Comparison of ENCODE assay signal across 1 cellular context in genomic region chr2:675982-676646, GRCh38.
TF ChIP-seq lines count a peak whose summit lies in the region.

No MANE protein-coding gene starts in this region.

TF ChIP-seq in H1, 55 proteins besides CTCF, POLR2A, EP300 and RAD21 (continued from another document):
- no peak for TF ChIP-seq RBBP5 (IDR thresholded peaks at IDR 0.05; ENCODE audit: borderline replicate concordance, low read depth, low read length)
- no peak for TF ChIP-seq KDM1A (IDR thresholded peaks at IDR 0.05; ENCODE audit: borderline replicate concordance, low read length)
- peak; percentile 53; the same call in 1 of the 2 replicates for TF ChIP-seq MAX (IDR thresholded peaks at IDR 0.05)
- TF ChIP-seq SUZ12 (IDR thresholded peaks at IDR 0.05; ENCODE audit: low read length), result no peak
- TF ChIP-seq USF2 (IDR thresholded peaks at IDR 0.05; ENCODE audit: low read length), result no peak
- TF ChIP-seq JUND (IDR thresholded peaks at IDR 0.05; ENCODE audit: low read length), result no peak
- TF ChIP-seq TCF12 (IDR thresholded peaks at IDR 0.05; ENCODE audit: low read depth, low read length), result no peak
- no peak for TF ChIP-seq ASH2L (IDR thresholded peaks at IDR 0.05; ENCODE audit: low read length)
- TF ChIP-seq ATF2 (IDR thresholded peaks at IDR 0.05; ENCODE audit: low read length), result no peak
- TF ChIP-seq SIX5 (IDR thresholded peaks at IDR 0.05; ENCODE audit: low read depth, low read length), result no peak
- no peak for TF ChIP-seq GABPA (IDR thresholded peaks at IDR 0.05; ENCODE audit: borderline replicate concordance, insufficient read depth, low read length)
- peak; percentile 98 for TF ChIP-seq BACH1 (IDR thresholded peaks at IDR 0.05; ENCODE audit: low read length)
- TF ChIP-seq FOSL1 (IDR thresholded peaks at IDR 0.05; ENCODE audit: insufficient read depth, low read depth, low read length), result no peak
- no peak for TF ChIP-seq ZNF274 (IDR thresholded peaks at IDR 0.05; ENCODE audit: borderline replicate concordance, extremely low read depth, low read length)
- TF ChIP-seq RFX5 (IDR thresholded peaks at IDR 0.05; ENCODE audit: borderline replicate concordance, low read depth, low read length), result no peak
- TF ChIP-seq JUN (IDR thresholded peaks at IDR 0.05; ENCODE audit: low read depth, low read length), result no peak
- TF ChIP-seq KDM5A (IDR thresholded peaks at IDR 0.05; ENCODE audit: low read length), result no peak
- no peak for TF ChIP-seq TAF7 (optimal IDR thresholded peaks at IDR 0.05; ENCODE audit: borderline replicate concordance, low read depth, low read length)
- TF ChIP-seq NANOG (IDR thresholded peaks at IDR 0.05; ENCODE audit: insufficient read depth, low read depth, low read length, poor library complexity, severe bottlenecking), result no peak
- TF ChIP-seq CHD7 (IDR thresholded peaks at IDR 0.05; ENCODE audit: insufficient replicate concordance, low read length), result no peak
- TF ChIP-seq CREB1 (IDR thresholded peaks at IDR 0.05), result no peak
- TF ChIP-seq SP4 (IDR thresholded peaks at IDR 0.05; ENCODE audit: low read length), result no peak
- TF ChIP-seq CHD1 (IDR thresholded peaks at IDR 0.05; ENCODE audit: low read depth, low read length), result no peak
- no peak for TF ChIP-seq BCL11A (IDR thresholded peaks at IDR 0.05; ENCODE audit: low read depth in 2 of 2, low read length in 2 of 2)
- TF ChIP-seq NRF1 (IDR thresholded peaks at IDR 0.05; ENCODE audit: low read depth, low read length), result no peak
- no peak for TF ChIP-seq TEAD4 (IDR thresholded peaks at IDR 0.05; ENCODE audit: low read depth, low read length)
- TF ChIP-seq CBX5 (IDR thresholded peaks at IDR 0.05; ENCODE audit: low read depth, low read length), result no peak
- no peak for TF ChIP-seq CEBPB (IDR thresholded peaks at IDR 0.05; ENCODE audit: low read depth, low read length)
- TF ChIP-seq SP1 (IDR thresholded peaks at IDR 0.05; ENCODE audit: low read depth, low read length), result no peak
- TF ChIP-seq POLR2AphosphoS5 (IDR thresholded peaks at IDR 0.05; ENCODE audit: low read depth, low read length), result peak; percentile 32; the same call in 1 of the 2 replicates
- no peak for TF ChIP-seq EGR1 (IDR thresholded peaks at IDR 0.05; ENCODE audit: borderline replicate concordance, low read depth, low read length)
- TF ChIP-seq CTBP2 (IDR thresholded peaks at IDR 0.05; ENCODE audit: borderline replicate concordance, insufficient read depth, insufficient read length, low read length), result no peak
- no peak for TF ChIP-seq GTF2F1 (IDR thresholded peaks at IDR 0.05; ENCODE audit: borderline replicate concordance, low read depth, low read length)
- no peak for TF ChIP-seq YY1 (IDR thresholded peaks at IDR 0.05; ENCODE audit: low read depth, low read length)
- no peak for TF ChIP-seq SIRT6 (IDR thresholded peaks at IDR 0.05; ENCODE audit: low read length)
- no peak for TF ChIP-seq CHD2 (IDR thresholded peaks at IDR 0.05; ENCODE audit: low read length)
- TF ChIP-seq PHF8 (conservative IDR thresholded peaks at IDR 0.05; ENCODE audit: low read depth, low read length), result no peak
- no peak for TF ChIP-seq E2F6 (IDR thresholded peaks at IDR 0.05)
- no peak for TF ChIP-seq POU5F1 (IDR thresholded peaks at IDR 0.05; ENCODE audit: low read depth, low read length)
- no peak for TF ChIP-seq ATF3 (IDR thresholded peaks at IDR 0.05; ENCODE audit: insufficient read depth, low read depth, low read length)
- no peak for TF ChIP-seq TAF1 (IDR thresholded peaks at IDR 0.05; ENCODE audit: low read depth, low read length)
- TF ChIP-seq MAFK (IDR thresholded peaks at IDR 0.05; ENCODE audit: low read depth, low read length), result peak; percentile 86
- peak in 1 of 2 experiments; percentile 87; a peak in 2 of 4 replicates for TF ChIP-seq HDAC2 (IDR thresholded peaks at IDR 0.05; ENCODE audit: borderline replicate concordance in 1 of 2, low read depth in 2 of 2, low read length in 2 of 2)
- no peak for TF ChIP-seq TBP (IDR thresholded peaks at IDR 0.05; ENCODE audit: low read depth, low read length)
